In genomic region chr7:134755422-134756022, GRCh38 we compare ENCODE assay signal across 8 cellular contexts. TPM values are rescaled to one million over a fixed set of nuclear protein-coding genes. Genes with fewer than 3 reads are reported as not detected.
DNase-seq lines count a peak whose midpoint lies in the region; ATAC-seq and TF ChIP-seq lines count a peak whose summit lies in the region.

No MANE protein-coding gene starts in this region.

- DNase-seq in activated CD8-positive, alpha-beta memory T cell treated with anti-CD3 and anti-CD28 coated beads, Interleukin-2, amount 50 U/mL, for 4 hours = peak; percentile 38
- DNase-seq in activated CD8-positive, alpha-beta memory T cell treated with anti-CD3 and anti-CD28 coated beads for 24 hours = no peak
- peak; percentile 51 for DNase-seq in activated CD8-positive, alpha-beta T cell treated with anti-CD3 and anti-CD28 coated beads, Interleukin-2, amount 10 ng/mL, durations not matched to agents 7 days and 5 days
- DNase-seq in left ventricle myocardium superior (peak; percentile 44), suprapubic skin (ENCODE audit: low spot score in 2 of 2) (no peak), HuH-7.5 (ENCODE audit: low spot score) (no peak), NCI-H774 (lab: John Stamatoyannopoulos, UW) (no peak)

- no peaks in the 10 kb centered on the region for H3K27me3 ChIP-seq in suprapubic skin

- H3K4me1 ChIP-seq in suprapubic skin = peaks cover 16% of the 10 kb centered on the region

- no peak for ATAC-seq in activated CD8-positive, alpha-beta T cell treated with anti-CD3 and anti-CD28 coated beads, Interleukin-2, amount 10 ng/mL, durations not matched to agents 7 days and 5 days
- no peak for ATAC-seq in left ventricle myocardium superior
- ATAC-seq in HG03045 (IDR thresholded peaks at IDR 0.05; ENCODE audit: unreplicated experiment) = no peak

- H3K4me3 ChIP-seq in suprapubic skin = no peak overlapping the region

- no peaks in the 10 kb centered on the region for H3K9me3 ChIP-seq in suprapubic skin

- no peak for TF ChIP-seq POLR2A in suprapubic skin (IDR thresholded peaks at IDR 0.05)

- WGBS in suprapubic skin = 14% methylated on average over 1 of the region's 1 CpG

- no peaks in the 10 kb centered on the region for H3K4me1 Mint-ChIP-seq in activated CD8-positive, alpha-beta T cell treated with anti-CD3 and anti-CD28 coated beads, Interleukin-2, amount 10 ng/mL, durations not matched to agents 7 days and 5 days (ENCODE audit: low read depth)

- POLR2A ChIA-PET in activated CD8-positive, alpha-beta T cell treated with anti-CD3 and anti-CD28 coated beads, Interleukin-2, amount 10 ng/mL, durations not matched to agents 7 days and 5 days (lab: Charles Lee) = no interaction called here

- H3K27ac ChIP-seq in suprapubic skin = no peak overlapping the region

- H3K4me3 Mint-ChIP-seq in activated CD8-positive, alpha-beta T cell treated with anti-CD3 and anti-CD28 coated beads, Interleukin-2, amount 10 ng/mL, durations not matched to agents 7 days and 5 days = no peak overlapping the region

- TF ChIP-seq CTCF in suprapubic skin (IDR thresholded peaks at IDR 0.05) = peak; percentile 6 to 43

- intact Hi-C loops in left ventricle myocardium superior (cut with micrococcal nuclease) = loop anchor here (2.0 kb wide), 1 partner anchor 79 kb away; no protein-coding TSS in a partner anchor

- no peaks in the 10 kb centered on the region for H3K27me3 Mint-ChIP-seq in activated CD8-positive, alpha-beta T cell treated with anti-CD3 and anti-CD28 coated beads, Interleukin-2, amount 10 ng/mL, durations not matched to agents 7 days and 5 days (ENCODE audit: low read depth)

- H3K36me3 ChIP-seq in suprapubic skin = no peaks in the 10 kb centered on the region

- no peaks in the 10 kb centered on the region for H3K9me3 Mint-ChIP-seq in activated CD8-positive, alpha-beta T cell treated with anti-CD3 and anti-CD28 coated beads, Interleukin-2, amount 10 ng/mL, durations not matched to agents 7 days and 5 days (ENCODE audit: insufficient read depth)

- no peak for TF ChIP-seq EP300 in suprapubic skin (IDR thresholded peaks at IDR 0.05)

- no peaks in the 10 kb centered on the region for H3K36me3 Mint-ChIP-seq in activated CD8-positive, alpha-beta T cell treated with anti-CD3 and anti-CD28 coated beads, Interleukin-2, amount 10 ng/mL, durations not matched to agents 7 days and 5 days (ENCODE audit: low read depth)

- CTCF ChIA-PET in activated CD8-positive, alpha-beta T cell treated with anti-CD3 and anti-CD28 coated beads, Interleukin-2, amount 10 ng/mL, durations not matched to agents 7 days and 5 days (lab: Charles Lee) = interaction anchor here (1.0 to 1.8 kb wide), 2 partner anchors 122 to 196 kb away, joined by 3 to 7 read pairs; no protein-coding TSS in a partner anchor

- no peak overlapping the region for H3K27ac Mint-ChIP-seq in activated CD8-positive, alpha-beta T cell treated with anti-CD3 and anti-CD28 coated beads, Interleukin-2, amount 10 ng/mL, durations not matched to agents 7 days and 5 days

RNA-seq across cellular contexts. Expression of gene CALD1, which starts 23.9 kb away (rescaled TPM):
- total RNA-seq in activated CD8-positive, alpha-beta T cell treated with anti-CD3 and anti-CD28 coated beads, Interleukin-2, amount 10 ng/mL, durations not matched to agents 7 days and 5 days = under 1 TPM in 1 of 2 experiments, not detected in 1; 0.55 TPM
- total RNA-seq in left ventricle myocardium superior = 118 TPM
- total RNA-seq in suprapubic skin = 100 to 1,000 TPM in 1 of 4 donors, 10 to 100 TPM in 3; 53.6 to 116 (median 83.2) TPM

Comparison
In these comparisons a context has a peak if more than half of its experiments do, and no peak if none do; other contexts are left out.
1. DNase-seq: peak in activated CD8-positive, alpha-beta memory T cell treated with anti-CD3 and anti-CD28 coated beads, Interleukin-2, amount 50 U/mL, for 4 hours (single experiment), activated CD8-positive, alpha-beta T cell treated with anti-CD3 and anti-CD28 coated beads, Interleukin-2, amount 10 ng/mL, durations not matched to agents 7 days and 5 days (single experiment) and left ventricle myocardium superior (single experiment); none in activated CD8-positive, alpha-beta memory T cell treated with anti-CD3 and anti-CD28 coated beads for 24 hours (single experiment), suprapubic skin (0 of 2), HuH-7.5 (single experiment) and NCI-H774 (single experiment).
2. RNA of gene CALD1, which starts 23.9 kb away (total RNA-seq): 118 TPM in left ventricle myocardium superior (single experiment) and 53.6 to 116 TPM in suprapubic skin; 0.55 TPM in activated CD8-positive, alpha-beta T cell treated with anti-CD3 and anti-CD28 coated beads, Interleukin-2, amount 10 ng/mL, durations not matched to agents 7 days and 5 days; every median in the first group is over 10 times any median in the second.